ENCODE assay signal across 1 cellular context in genomic region chr21:25938673-25939395, GRCh38.
TF ChIP-seq lines count a peak whose summit lies in the region.

No MANE protein-coding gene starts in this region.

TF ChIP-seq in WTC11, 78 proteins besides CTCF, POLR2A, EP300 and RAD21 (continued from another document):
- no peak for TF ChIP-seq ZNF532 (CRISPR knock-in tag; IDR thresholded peaks at IDR 0.05; ENCODE audit: borderline replicate concordance)
- no peak for TF ChIP-seq STAT6 (CRISPR knock-in tag; conservative IDR thresholded peaks at IDR 0.05; ENCODE audit: low read depth)
- no peak for TF ChIP-seq PRRX2 (CRISPR knock-in tag; IDR thresholded peaks at IDR 0.05)
- TF ChIP-seq RELA (CRISPR knock-in tag; IDR thresholded peaks at IDR 0.05; ENCODE audit: borderline replicate concordance) = no peak
- TF ChIP-seq TEAD1 (CRISPR knock-in tag; IDR thresholded peaks at IDR 0.05) = no peak
- TF ChIP-seq ATF1 (CRISPR knock-in tag; IDR thresholded peaks at IDR 0.05) = no peak
